In genomic region chr19:46015961-46016425, GRCh38 we compare ENCODE assay signal across 9 cellular contexts. TPM values are rescaled to one million over a fixed set of nuclear protein-coding genes. Genes with fewer than 3 reads are reported as not detected.
DNase-seq lines count a peak whose midpoint lies in the region; ATAC-seq, FAIRE-seq and TF ChIP-seq lines count a peak whose summit lies in the region.
"Had no signal": no experiment of that assay in that cellular context is flagged by ENCODE, and none has a peak within 500 bp of the region (broad histone marks: within the 10 kb centered on the region; RNA-seq: fewer than 3 reads in every experiment).

No MANE protein-coding gene starts in this region.

- H3K27me3 ChIP-seq in GM06990 (replicated peaks; ENCODE audit: control insufficient read depth, insufficient read depth, low read length) (no peaks in the 10 kb centered on the region), PC-3 (ENCODE audit: low read length) (no peaks in the 10 kb centered on the region)

- no peak overlapping the region for H3K9ac ChIP-seq in PC-3 (ENCODE audit: low read length)
- peak overlapping the region in 1 of 2 donors; percentile 24 for H3K9ac ChIP-seq in kidney (ENCODE audit: low read length in 2 of 2)

- CTCF ChIA-PET in PC-3 (lab: Charles Lee) = no interaction called here

- H2AFZ ChIP-seq in PC-3 (ENCODE audit: low read length) = peak overlapping the region; percentile 96

- intact Hi-C loops in PC-3 (cut with micrococcal nuclease) (no loop called here), kidney (cut with DNase I) (no loop called here)

- H3K27ac ChIP-seq in PC-3 (ENCODE audit: low read length) = no peak overlapping the region
- H3K27ac ChIP-seq in kidney (ENCODE audit: low read depth in 2 of 2, low read length in 2 of 2) = no peak overlapping the region

- FAIRE-seq in kidney (lab: Jason Lieb, UNC) = no peak
- FAIRE-seq in GM19239 (lab: Jason Lieb, UNC) = no peak

- H3K4me1 ChIP-seq in PC-3 (ENCODE audit: insufficient read depth, low read length) (no peaks in the 10 kb centered on the region), kidney (ENCODE audit: control insufficient read depth in 1 of 2, insufficient read depth in 1 of 2, low read depth in 1 of 2, low read length in 2 of 2) (peaks cover 0 to 16% of the 10 kb centered on the region in 2 donors)

- no peaks in the 10 kb centered on the region for H3K9me3 ChIP-seq in PC-3 (ENCODE audit: low read length)
- no peaks in the 10 kb centered on the region for H3K9me3 ChIP-seq in kidney (ENCODE audit: control insufficient read depth in 1 of 2, low read length in 2 of 2)

- H3K36me3 Mint-ChIP-seq in stimulated activated memory B cell treated with anti-CD40 and anti-IgM and Interleukin-4, amounts not matched to agents 10 μg/mL and 1 μg/mL and 100 μg/mL, for 72 hours = peaks cover 30% of the 10 kb centered on the region

- DNase-seq in GM06990 (ENCODE audit: extremely low read depth, insufficient read length) (peak; percentile 34), PC-3 (no peak), astrocyte of the spinal cord (ENCODE audit: low read depth, low spot score) (no peak), kidney (peak; percentile 63), middle frontal gyrus (ENCODE audit: extremely low spot score, low spot score) (no peak), AG08395 (ENCODE audit: low spot score) (no peak), GM19239 (ENCODE audit: insufficient read length, low spot score) (no peak)

- no peak for ATAC-seq in PC-3
- ATAC-seq in stimulated activated memory B cell treated with anti-CD40 and anti-IgM and Interleukin-4, amounts not matched to agents 10 μg/mL and 1 μg/mL and 100 μg/mL, for 72 hours = peak; percentile 48

- H3K9me2 ChIP-seq in PC-3 (replicated peaks; ENCODE audit: low read length) = no peaks in the 10 kb centered on the region

- peaks cover 33% of the 10 kb centered on the region for H3K4me1 Mint-ChIP-seq in stimulated activated memory B cell treated with anti-CD40 and anti-IgM and Interleukin-4, amounts not matched to agents 10 μg/mL and 1 μg/mL and 100 μg/mL, for 72 hours

- no peaks in the 10 kb centered on the region for H3K79me2 ChIP-seq in PC-3 (ENCODE audit: low read length)

- POLR2A ChIA-PET in PC-3 (lab: Charles Lee; ENCODE audit: unreplicated experiment) = no interaction called here

- peak overlapping the region; percentile 98 for H3K4me2 ChIP-seq in PC-3 (ENCODE audit: low read length)

- H3K9me3 Mint-ChIP-seq in stimulated activated memory B cell treated with anti-CD40 and anti-IgM and Interleukin-4, amounts not matched to agents 10 μg/mL and 1 μg/mL and 100 μg/mL, for 72 hours = no peaks in the 10 kb centered on the region

- no peaks in the 10 kb centered on the region; the same call in none of the 2 replicates for H3K36me3 ChIP-seq in GM06990 (ENCODE audit: control insufficient read depth, insufficient read depth, low read length)
- H3K36me3 ChIP-seq in PC-3 (ENCODE audit: low read depth, low read length) = no peaks in the 10 kb centered on the region
- H3K36me3 ChIP-seq in kidney (ENCODE audit: control insufficient read depth in 1 of 2, insufficient read depth in 2 of 2, low read length in 2 of 2) = no peaks in the 10 kb centered on the region

- BruUV-seq in PC-3 (replicated peaks; lab: Mats Ljungman, UMichigan) = no TSS peak

- H3K27ac Mint-ChIP-seq in stimulated activated memory B cell treated with anti-CD40 and anti-IgM and Interleukin-4, amounts not matched to agents 10 μg/mL and 1 μg/mL and 100 μg/mL, for 72 hours = peak overlapping the region; percentile 28

- in situ Hi-C loops in astrocyte of the spinal cord (cut with HindIII; ENCODE audit: low sequenced_read_pairs) = no loop called here

- H3K27me3 Mint-ChIP-seq in stimulated activated memory B cell treated with anti-CD40 and anti-IgM and Interleukin-4, amounts not matched to agents 10 μg/mL and 1 μg/mL and 100 μg/mL, for 72 hours = peaks cover 27% of the 10 kb centered on the region

- no peaks in the 10 kb centered on the region for H3F3A ChIP-seq in PC-3 (ENCODE audit: low read length, unreplicated experiment)

- H3K4me3 Mint-ChIP-seq in stimulated activated memory B cell treated with anti-CD40 and anti-IgM and Interleukin-4, amounts not matched to agents 10 μg/mL and 1 μg/mL and 100 μg/mL, for 72 hours = peak overlapping the region; percentile 81

- H3K4me3 ChIP-seq in GM06990 (replicated peaks; ENCODE audit: low read depth, low read length) = peak overlapping the region; percentile 68
- H3K4me3 ChIP-seq in PC-3 (ENCODE audit: low read length) = peak overlapping the region; percentile 76
- H3K4me3 ChIP-seq in astrocyte of the spinal cord (ENCODE audit: low read depth, low read length) = peak overlapping the region; percentile 39
- peak overlapping the region; percentile 65 to 77 for H3K4me3 ChIP-seq in kidney (ENCODE audit: low read length in 2 of 2)

- H4K20me1 ChIP-seq in PC-3 (ENCODE audit: low read length) = no peaks in the 10 kb centered on the region

- TF ChIP-seq CTCF in GM06990 (IDR thresholded peaks at IDR 0.05; ENCODE audit: insufficient read depth, low read length, poor library complexity, severe bottlenecking) = no peak
- TF ChIP-seq CTCF in PC-3 (conservative IDR thresholded peaks at IDR 0.05; ENCODE audit: low read depth, low read length) = no peak
- no peak for TF ChIP-seq CTCF in astrocyte of the spinal cord (IDR thresholded peaks at IDR 0.05; ENCODE audit: low read depth, low read length)
- no peak for TF ChIP-seq CTCF in kidney (IDR thresholded peaks at IDR 0.05; ENCODE audit: borderline replicate concordance, extremely low read depth, insufficient read depth)

RNA-seq across cellular contexts. Expression of gene PGLYRP1, which starts 6.9 kb away (rescaled TPM):
- total RNA-seq in PC-3 (2014; rRNA removed) = not detected in 2 replicates
- total RNA-seq in kidney = not detected
- polyA plus RNA-seq in kidney (ENCODE audit: insufficient read depth, low read depth, low replicate concordance) = not detected

RNA-seq across cellular contexts. Expression of gene CCDC61, which starts 20.7 kb away (rescaled TPM):
- total RNA-seq in PC-3 (2014; rRNA removed) = 6.3 and 7.7 TPM in 2 replicates
- 22.2 TPM for total RNA-seq in kidney
- 17.8 TPM for polyA plus RNA-seq in kidney (ENCODE audit: insufficient read depth, low read depth, low replicate concordance)

RNA-seq across cellular contexts. Expression of gene IGFL4, which starts 24.8 kb away (rescaled TPM):
- total RNA-seq in PC-3 (2014; rRNA removed) (not detected in 2 replicates), kidney (not detected)
- not detected for polyA plus RNA-seq in kidney (ENCODE audit: insufficient read depth, low read depth, low replicate concordance)
- total RNA-seq: left cardiac atrium had no signal

RNA-seq across cellular contexts. Expression of gene NOVA2, which starts 42.3 kb away (rescaled TPM):
- total RNA-seq in PC-3 (2014; rRNA removed) (0.06 TPM in 1 of 2 replicates, not detected in the other), kidney (8.5 TPM)
- 0.95 TPM for polyA plus RNA-seq in kidney (ENCODE audit: insufficient read depth, low read depth, low replicate concordance)

Comparison
In these comparisons a context has a peak if more than half of its experiments do, and no peak if none do; other contexts are left out.
1. DNase-seq: peak in GM06990 (single experiment) and kidney (single experiment); none in PC-3 (single experiment), astrocyte of the spinal cord (single experiment), middle frontal gyrus (single experiment), AG08395 (single experiment) and GM19239 (single experiment).
2. Peak in every context shown above with its lines, with median percentiles within 50 percentile points of each other: H3K4me3 ChIP-seq.